ENCODE assay signal across 16 cellular contexts in genomic region chr7:158860394-158860793, GRCh38.
"Had no signal": no experiment of that assay in that cellular context is flagged by ENCODE, and none has a peak within 500 bp of the region (broad histone marks: within the 10 kb centered on the region; RNA-seq: fewer than 3 reads in every experiment).

No MANE protein-coding gene starts in this region.

- H3K27me3 Mint-ChIP-seq: activated CD4-positive, alpha-beta T cell treated with anti-CD3 and anti-CD28 coated beads for 36 hours; activated CD8-positive, alpha-beta memory T cell treated with anti-CD3 and anti-CD28 coated beads, Interleukin-2, amount 10 ng/mL, durations not matched to agents 7 days and 5 days; activated naive CD8-positive, alpha-beta T cell had no signal

- H3K9me3 Mint-ChIP-seq: natural killer cell; stimulated activated effector memory CD8-positive, alpha-beta T cell treated with anti-CD3 and anti-CD28 coated beads, Interleukin-12 subunit alpha, Interleukin-12 subunit beta, amount 100 ng/mL, for 72 hours had no signal

- H3K4me3 ChIP-seq: stomach, testis, upper lobe of right lung had no signal

- DNase-seq: activated CD4-positive, alpha-beta T cell treated with anti-CD3 and anti-CD28 coated beads for 36 hours; activated CD4-positive, alpha-beta T cell treated with anti-CD3 and anti-CD28 coated beads, Interleukin-2, amount 50 U/mL, for 48 hours; activated CD8-positive, alpha-beta memory T cell treated with anti-CD3 and anti-CD28 coated beads, Interleukin-2, amount 10 ng/mL, durations not matched to agents 7 days and 5 days; dermis blood vessel endothelial cell; effector memory CD4-positive, alpha-beta T cell; hypothalamus; kidney; mesenchymal stem cell; natural killer cell; stimulated activated CD4-positive, alpha-beta T cell treated with anti-CD3 and anti-CD28 coated beads, Interleukin-4, amount 100 ng/mL, for 24 hours; stomach; testis; upper lobe of right lung; WERI-Rb-1 had no signal

- H3K4me3 Mint-ChIP-seq: activated CD4-positive, alpha-beta T cell treated with anti-CD3 and anti-CD28 coated beads for 36 hours; activated CD8-positive, alpha-beta memory T cell treated with anti-CD3 and anti-CD28 coated beads, Interleukin-2, amount 10 ng/mL, durations not matched to agents 7 days and 5 days; activated naive CD8-positive, alpha-beta T cell; natural killer cell; stimulated activated effector memory CD8-positive, alpha-beta T cell treated with anti-CD3 and anti-CD28 coated beads, Interleukin-12 subunit alpha, Interleukin-12 subunit beta, amount 100 ng/mL, for 72 hours had no signal

- H3K36me3 ChIP-seq: stomach, upper lobe of right lung, WERI-Rb-1 had no signal

- ATAC-seq: activated CD4-positive, alpha-beta T cell treated with anti-CD3 and anti-CD28 coated beads for 36 hours; activated CD8-positive, alpha-beta memory T cell treated with anti-CD3 and anti-CD28 coated beads, Interleukin-2, amount 10 ng/mL, durations not matched to agents 7 days and 5 days; natural killer cell; stimulated activated effector memory CD8-positive, alpha-beta T cell treated with anti-CD3 and anti-CD28 coated beads, Interleukin-12 subunit alpha, Interleukin-12 subunit beta, amount 100 ng/mL, for 72 hours; upper lobe of right lung had no signal

- H3K27ac ChIP-seq: upper lobe of right lung, WERI-Rb-1 had no signal

- H3K9me3 ChIP-seq: stomach, testis, upper lobe of right lung had no signal

- H3K36me3 Mint-ChIP-seq: activated CD8-positive, alpha-beta memory T cell treated with anti-CD3 and anti-CD28 coated beads, Interleukin-2, amount 10 ng/mL, durations not matched to agents 7 days and 5 days; activated naive CD8-positive, alpha-beta T cell; natural killer cell had no signal

- H3K27me3 ChIP-seq: stomach, testis, upper lobe of right lung had no signal

- H3K27ac Mint-ChIP-seq: activated CD8-positive, alpha-beta memory T cell treated with anti-CD3 and anti-CD28 coated beads, Interleukin-2, amount 10 ng/mL, durations not matched to agents 7 days and 5 days; stimulated activated effector memory CD8-positive, alpha-beta T cell treated with anti-CD3 and anti-CD28 coated beads, Interleukin-12 subunit alpha, Interleukin-12 subunit beta, amount 100 ng/mL, for 72 hours had no signal
